ENCODE assay signal across 23 cellular contexts in genomic region chr5:57191163-57191562, GRCh38.
"Had no signal": no experiment of that assay in that cellular context is flagged by ENCODE, and none has a peak within 500 bp of the region (broad histone marks: within the 10 kb centered on the region; RNA-seq: fewer than 3 reads in every experiment).

No MANE protein-coding gene starts in this region.

- H3K27me3 Mint-ChIP-seq: memory B cell; natural killer cell treated with Interleukin-12 subunit alpha and Interleukin-12 subunit beta and Interleukin-15 and Interleukin-18, amount 100 ng/mL, for 72 hours; progenitor cell of endocrine pancreas; stimulated activated naive CD8-positive, alpha-beta T cell treated with anti-CD3 and anti-CD28 coated beads, Interleukin-15, Interleukin-2, amounts not matched to agents 100 ng/mL and 50 ng/mL, for 24 hours had no signal

- DNase-seq: colonic mucosa; dermis blood vessel endothelial cell; esophagus squamous epithelium; foreskin fibroblast; immature natural killer cell; kidney; left cardiac atrium; left ventricle myocardium inferior; lower lobe of right lung; occipital lobe; pancreas; right cardiac atrium; stimulated activated CD4-positive, alpha-beta T cell treated with anti-CD3 and anti-CD28 coated beads, Interleukin-4, amount 100 ng/mL, for 1 hour; stimulated activated CD8-positive, alpha-beta memory T cell treated with anti-CD3 and anti-CD28 coated beads, Interleukin-4, amount 100 ng/mL, for 48 hours; tibial artery had no signal

- FAIRE-seq: kidney, pancreas had no signal

- H3K4me2 ChIP-seq: neural progenitor cell had no signal

- H3K4me3 ChIP-seq: colonic mucosa, esophagus squamous epithelium, gastroesophageal sphincter, left ventricle myocardium inferior, lower lobe of right lung, neural progenitor cell, pancreas, tibial artery had no signal

- H2AFZ ChIP-seq: neural progenitor cell had no signal

- H3K27ac ChIP-seq: colonic mucosa, esophagus squamous epithelium, gastroesophageal sphincter, left ventricle myocardium inferior, lower lobe of right lung, neural progenitor cell, pancreas, tibial artery had no signal

- H3K27ac Mint-ChIP-seq: mesothelial cell of epicardium; natural killer cell treated with Interleukin-12 subunit alpha and Interleukin-12 subunit beta and Interleukin-15 and Interleukin-18, amount 100 ng/mL, for 72 hours; neural progenitor cell; progenitor cell of endocrine pancreas; stimulated activated effector memory CD8-positive, alpha-beta T cell treated with anti-CD3 and anti-CD28 coated beads, Interleukin-12 subunit alpha, Interleukin-12 subunit beta, amount 100 ng/mL, for 72 hours; stimulated activated naive CD8-positive, alpha-beta T cell treated with anti-CD3 and anti-CD28 coated beads, Interleukin-15, Interleukin-2, amounts not matched to agents 100 ng/mL and 50 ng/mL, for 24 hours had no signal

- H3K4me1 ChIP-seq: colonic mucosa, neural progenitor cell had no signal

- H3K4me3 Mint-ChIP-seq: memory B cell; mesothelial cell of epicardium; natural killer cell treated with Interleukin-12 subunit alpha and Interleukin-12 subunit beta and Interleukin-15 and Interleukin-18, amount 100 ng/mL, for 72 hours; neural progenitor cell; stimulated activated effector memory CD8-positive, alpha-beta T cell treated with anti-CD3 and anti-CD28 coated beads, Interleukin-12 subunit alpha, Interleukin-12 subunit beta, amount 100 ng/mL, for 72 hours; stimulated activated naive CD8-positive, alpha-beta T cell treated with anti-CD3 and anti-CD28 coated beads, Interleukin-15, Interleukin-2, amounts not matched to agents 100 ng/mL and 50 ng/mL, for 24 hours had no signal

- H3K9me3 ChIP-seq: colonic mucosa, esophagus squamous epithelium, gastroesophageal sphincter, left ventricle myocardium inferior, lower lobe of right lung, pancreas, tibial artery had no signal

- H3K36me3 ChIP-seq: colonic mucosa, pancreas had no signal

- H3K27me3 ChIP-seq: colonic mucosa, esophagus squamous epithelium, gastroesophageal sphincter, neural progenitor cell, pancreas, tibial artery had no signal

- H3K9me3 Mint-ChIP-seq: immature natural killer cell; natural killer cell treated with Interleukin-12 subunit alpha and Interleukin-12 subunit beta and Interleukin-15 and Interleukin-18, amount 100 ng/mL, for 72 hours; stimulated activated effector memory CD8-positive, alpha-beta T cell treated with anti-CD3 and anti-CD28 coated beads, Interleukin-12 subunit alpha, Interleukin-12 subunit beta, amount 100 ng/mL, for 72 hours; stimulated activated naive CD8-positive, alpha-beta T cell treated with anti-CD3 and anti-CD28 coated beads, Interleukin-15, Interleukin-2, amounts not matched to agents 100 ng/mL and 50 ng/mL, for 24 hours had no signal

- H3K9ac ChIP-seq: neural progenitor cell had no signal

- ATAC-seq: gastroesophageal sphincter; left cardiac atrium; natural killer cell treated with Interleukin-12 subunit alpha and Interleukin-12 subunit beta and Interleukin-15 and Interleukin-18, amount 100 ng/mL, for 72 hours; pancreas; right cardiac atrium; stimulated activated effector memory CD8-positive, alpha-beta T cell treated with anti-CD3 and anti-CD28 coated beads, Interleukin-12 subunit alpha, Interleukin-12 subunit beta, amount 100 ng/mL, for 72 hours had no signal
